Comparison of ENCODE assay signal across 1 cellular context in genomic region chr1:46179138-46180081, GRCh38.
TF ChIP-seq lines count a peak whose summit lies in the region.

No MANE protein-coding gene starts in this region.

TF ChIP-seq in GM12878, 131 proteins besides CTCF, POLR2A, EP300 and RAD21 (continues in another document):
- TF ChIP-seq SKIL (IDR thresholded peaks at IDR 0.05; ENCODE audit: low read depth, poor library complexity, severe bottlenecking) (peak; percentile 51), TAF1 (IDR thresholded peaks at IDR 0.05; ENCODE audit: borderline replicate concordance, low read depth, low read length) (no peak), MLLT1 (IDR thresholded peaks at IDR 0.05) (peak; percentile 74), ZNF622 (IDR thresholded peaks at IDR 0.05) (no peak), NBN (IDR thresholded peaks at IDR 0.05) (peak; percentile 90), RAD51 (IDR thresholded peaks at IDR 0.05) (no peak), CBX3 (IDR thresholded peaks at IDR 0.05; ENCODE audit: borderline replicate concordance, low read depth) (no peak), SUZ12 (IDR thresholded peaks at IDR 0.05; ENCODE audit: unreplicated experiment) (no peak), ESRRA (IDR thresholded peaks at IDR 0.05; ENCODE audit: low read length) (no peak), ASH2L (IDR thresholded peaks at IDR 0.05; ENCODE audit: borderline replicate concordance, low read depth) (no peak), POU2F2 (IDR thresholded peaks at IDR 0.05; ENCODE audit: borderline replicate concordance, low read depth, low read length) (peak; percentile 34; the same call in 1 of the 3 replicates), E2F4 (IDR thresholded peaks at IDR 0.05; ENCODE audit: low read depth, low read length) (no peak), USF2 (IDR thresholded peaks at IDR 0.05; ENCODE audit: borderline replicate concordance, low read depth, low read length) (no peak), BCLAF1 (IDR thresholded peaks at IDR 0.05) (no peak), NR2C1 (IDR thresholded peaks at IDR 0.05) (no peak), BHLHE40 (IDR thresholded peaks at IDR 0.05; ENCODE audit: borderline replicate concordance in 1 of 2, low read depth in 2 of 2, low read length in 1 of 2) (no peak), E4F1 (IDR thresholded peaks at IDR 0.05; ENCODE audit: borderline replicate concordance, partially characterized antibody) (no peak), TCF3 (IDR thresholded peaks at IDR 0.05; ENCODE audit: borderline replicate concordance, insufficient read depth, low read depth, low read length) (no peak), RELB (IDR thresholded peaks at IDR 0.05; ENCODE audit: low read depth) (peak; percentile 51; the same call in 1 of the 2 replicates), BMI1 (IDR thresholded peaks at IDR 0.05; ENCODE audit: borderline replicate concordance) (0 out of 2 replicates have a peak, but pooled peaks have one; percentile 13), YY1 (IDR thresholded peaks at IDR 0.05; ENCODE audit: low read depth, low read length) (peak; percentile 74), ZNF384 (IDR thresholded peaks at IDR 0.05; ENCODE audit: borderline replicate concordance, low read depth, low read length) (peak; percentile 64), TCF7 (IDR thresholded peaks at IDR 0.05; ENCODE audit: borderline replicate concordance) (no peak), MAX (IDR thresholded peaks at IDR 0.05; ENCODE audit: low read depth, low read length) (no peak), SPI1 (IDR thresholded peaks at IDR 0.05; ENCODE audit: borderline replicate concordance, insufficient read depth, low read depth, low read length) (no peak), IKZF2 (IDR thresholded peaks at IDR 0.05) (peak; percentile 65 to 67), HDAC6 (IDR thresholded peaks at IDR 0.05; ENCODE audit: unreplicated experiment) (no peak), CREB1 (IDR thresholded peaks at IDR 0.05; ENCODE audit: low read depth) (no peak), REST (IDR thresholded peaks at IDR 0.05; ENCODE audit: low read depth, low read length) (no peak), SMAD1 (IDR thresholded peaks at IDR 0.05; ENCODE audit: low read depth, partially characterized antibody) (no peak), CBX5 (IDR thresholded peaks at IDR 0.05; ENCODE audit: low read depth) (no peak), CUX1 (IDR thresholded peaks at IDR 0.05; ENCODE audit: insufficient replicate concordance, low read depth, low read length) (no peak)
